ENCODE assay signal across 18 cellular contexts in the genomic region with DNA sequence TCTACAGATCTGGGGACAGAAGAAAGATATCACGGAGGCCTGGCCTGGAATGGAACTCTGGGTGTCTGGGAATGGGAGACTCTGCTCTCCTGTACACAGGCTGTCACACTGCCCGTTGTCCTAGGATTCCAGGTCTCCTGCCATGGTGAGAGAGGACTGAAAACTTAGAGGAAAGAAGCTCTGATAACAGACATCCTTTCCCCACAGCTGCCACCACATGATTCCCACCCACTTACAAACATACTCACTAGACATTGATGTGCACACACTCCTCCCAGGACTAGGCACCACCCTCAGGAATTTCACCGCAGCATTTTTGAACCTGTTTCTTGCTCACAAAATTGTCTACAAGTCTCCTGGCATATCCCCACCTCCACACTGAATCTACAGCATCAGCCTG. TPM values are rescaled to one million over a fixed set of nuclear protein-coding genes. Genes with fewer than 3 reads are reported as not detected.
DNase-seq lines count a peak whose midpoint lies in the region; ATAC-seq, FAIRE-seq and TF ChIP-seq lines count a peak whose summit lies in the region.
"Had no signal": no experiment of that assay in that cellular context is flagged by ENCODE, and none has a peak within 500 bp of the region (broad histone marks: within the 10 kb centered on the region; RNA-seq: fewer than 3 reads in every experiment).

No MANE protein-coding gene starts in this region.

- CTCF ChIA-PET in GM12878 (lab: Yijun Ruan, JAX): interaction anchor here (1.1 kb wide), 1 partner anchor 71 kb away, joined by 4 read pairs; no protein-coding TSS in a partner anchor

- H2AFZ ChIP-seq in GM12878 (ENCODE audit: control insufficient read depth, low read depth, low read length): no peak overlapping the region

- H3K4me1 ChIP-seq in GM12878 (ENCODE audit: control insufficient read depth, insufficient read depth, low read length): peaks cover 3% of the 10 kb centered on the region
- H3K4me1 ChIP-seq in left lung: peaks cover 4 to 24% of the 10 kb centered on the region in 2 donors
- H3K4me1 ChIP-seq: BE2C had no signal

- peaks cover 94% of the 10 kb centered on the region for H3K79me2 ChIP-seq in GM12878 (ENCODE audit: control insufficient read depth, insufficient read depth, low read length)

- H3K27ac ChIP-seq in GM12878 (ENCODE audit: control insufficient read depth, insufficient read depth): no peak overlapping the region
- H3K27ac ChIP-seq in left lung: no peak overlapping the region
- H3K27ac ChIP-seq: gastroesophageal sphincter, HL-60, SJCRH30 had no signal

- FAIRE-seq in GM12878 (lab: Jason Lieb, UNC): no peak
- FAIRE-seq: islet of Langerhans, TTC549 had no signal

- no TSS peak for BruUV-seq in GM12878 (replicated peaks; lab: Mats Ljungman, UMichigan)

- POLR2A ChIA-PET in GM12878 (lab: Charles Lee): no interaction called here

- H3K9me3 ChIP-seq in GM12878 (replicated peaks; ENCODE audit: control insufficient read depth, insufficient read depth, low read length): no peaks in the 10 kb centered on the region; the same call in 2 of the 3 replicates
- H3K9me3 ChIP-seq in left lung: no peaks in the 10 kb centered on the region
- H3K9me3 ChIP-seq: BE2C, gastroesophageal sphincter, SJCRH30 had no signal

- H3K27me3 ChIP-seq in GM12878 (replicated peaks in 1 of 2; ENCODE audit: control insufficient read depth in 2 of 2, insufficient read depth in 2 of 2, low read length in 1 of 2) (no peaks in the 10 kb centered on the region), left lung (no peaks in the 10 kb centered on the region)
- H3K27me3 ChIP-seq: BE2C, gastroesophageal sphincter, SJCRH30 had no signal

- H4K20me1 ChIP-seq in GM12878 (ENCODE audit: control insufficient read depth, insufficient read depth): no peaks in the 10 kb centered on the region

- no peak for TF ChIP-seq CTCF in GM12878 (IDR thresholded peaks at IDR 0.05 in 2 of 3, conservative IDR thresholded peaks at IDR 0.05 in 1 of 3; ENCODE audit: control insufficient read depth in 2 of 3, extremely low read depth in 1 of 3, insufficient read depth in 1 of 3, low read depth in 3 of 3, low read length in 3 of 3)
- TF ChIP-seq CTCF in left lung (IDR thresholded peaks at IDR 0.05): no peak

- SMC1A ChIA-PET in GM12878 (lab: Charles Lee; ENCODE audit: uncharacterized antibody, unreplicated experiment): interaction anchor here (1.2 to 1.3 kb wide), 3 partner anchors 10 to 14 kb away, joined by 3 to 4 read pairs (median 3); no protein-coding TSS in a partner anchor

- no peak for TF ChIP-seq RAD21 in GM12878 (IDR thresholded peaks at IDR 0.05; ENCODE audit: insufficient read depth, low read depth, low read length)

- in situ Hi-C loops in GM12878 (cut with MboI): loop anchor here (10.0 to 25.0 kb wide), 2 partner anchors 692 to 1065 kb away; a partner anchor contains a TSS

- H3K4me2 ChIP-seq in GM12878 (ENCODE audit: control insufficient read depth, insufficient read depth): peak overlapping the region; percentile 44

- ATAC-seq in GM12878 (no peak), left lung (no peak), GM18858 (IDR thresholded peaks at IDR 0.05; ENCODE audit: unreplicated experiment) (no peak)
- ATAC-seq: gastroesophageal sphincter had no signal

- no peak for TF ChIP-seq POLR2A in GM12878 (IDR thresholded peaks at IDR 0.05; ENCODE audit: low read depth, low read length)

- intact Hi-C loops in GM12878 (cut with micrococcal nuclease; ENCODE audit: unreplicated experiment): no loop called here
- intact Hi-C loops in left lung (cut with DNase I): no loop called here

- WGBS in GM12878 (ENCODE audit: insufficient coverage, insufficient replicate concordance, low lambda C conversion rate, missing lambda C conversion rate): 84% methylated on average over 3 of the region's 3 CpGs

- H3K36me3 ChIP-seq in GM12878 (ENCODE audit: control insufficient read depth in 2 of 2, insufficient read depth in 2 of 2, low read length in 1 of 2) (peaks cover 0 to 15% of the 10 kb centered on the region in 2 experiments; a peak in 2 of 4 replicates), left lung (peaks cover 0 to 22% of the 10 kb centered on the region in 2 donors)

- no peak for TF ChIP-seq EP300 in GM12878 (IDR thresholded peaks at IDR 0.05; ENCODE audit: borderline replicate concordance in 1 of 2, control insufficient read depth in 1 of 2, low read depth in 2 of 2, low read length in 2 of 2)

- DNase-seq in AG08396 (ENCODE audit: low spot score) (peak; percentile 8), EH (ENCODE audit: low read depth) (peak; percentile 45), GM12878 (ENCODE audit: low read depth, low spot score) (no peak), kidney glomerular epithelial cell (lab: John Stamatoyannopoulos, UW) (peak; percentile 6), NCI-H2227 treated with DMSO at 0.1 percent for 48 hours (lab: John Stamatoyannopoulos, UW) (no peak), left lung (no peak)
- no peak for DNase-seq in activated CD4-positive, alpha-beta T cell treated with anti-CD3 and anti-CD28 coated beads for 48 hours
- DNase-seq: activated CD8-positive, alpha-beta memory T cell treated with anti-CD3 and anti-CD28 coated beads for 24 hours; activated effector memory CD4-positive, alpha-beta T cell treated with anti-CD3 and anti-CD28 coated beads, Interleukin-2, amount 50 U/mL, for 16 hours; BE2C; DMS79; substantia nigra had no signal

- H3K9ac ChIP-seq in GM12878 (ENCODE audit: control insufficient read depth, insufficient read depth, low read length): no peak overlapping the region

- RAD21 ChIA-PET in GM12878 (lab: Charles Lee; ENCODE audit: unreplicated experiment): interaction anchor here (1.3 kb wide), 1 partner anchor 11 kb away, joined by 3 read pairs; no protein-coding TSS in a partner anchor

- 0 out of 2 replicates have a peak overlapping the region, but pooled peaks have one; percentile 15 for H3K4me3 ChIP-seq in GM12878
- no peak overlapping the region for H3K4me3 ChIP-seq in left lung
- H3K4me3 ChIP-seq: gastroesophageal sphincter, SJCRH30 had no signal

TF ChIP-seq in GM12878, 131 proteins besides CTCF, POLR2A, EP300 and RAD21:
- TF ChIP-seq SIX5 (IDR thresholded peaks at IDR 0.05; ENCODE audit: low read depth, low read length, severe bottlenecking) (no peak), POLR2AphosphoS5 (IDR thresholded peaks at IDR 0.05; ENCODE audit: low read length) (peak; percentile 41; the same call in 1 of the 2 replicates), EED (IDR thresholded peaks at IDR 0.05; ENCODE audit: low read depth) (no peak)
- TF ChIP-seq, protein P1, sequence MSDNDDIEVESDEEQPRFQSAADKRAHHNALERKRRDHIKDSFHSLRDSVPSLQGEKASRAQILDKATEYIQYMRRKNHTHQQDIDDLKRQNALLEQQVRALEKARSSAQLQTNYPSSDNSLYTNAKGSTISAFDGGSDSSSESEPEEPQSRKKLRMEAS (IDR thresholded peaks at IDR 0.05; ENCODE audit: low read depth, low read length): no peak

RNA-seq across cellular contexts. Expression of a gene that starts 5.7 kb away (rescaled TPM):
- total RNA-seq in GM12878 (2013; cell fraction: nucleolus; rRNA removed): 31.6 and 36.1 TPM in 2 replicates
- 14.7 and 17.7 TPM in 2 replicates for total RNA-seq in GM12878 (2014; rRNA removed)
- 26.9 and 27.6 TPM in 2 replicates for total RNA-seq in GM12878 (2014; rRNA removed; fragmentation: Illumina TruSeq; extraction: Trizol)
- 13.4 and 13.8 TPM in 2 replicates for total RNA-seq in GM12878 (2021)
- 5.4 TPM for polyA plus RNA-seq in GM12878 (2011; ENCODE audit: low read depth)
- polyA plus RNA-seq in GM12878 (2011; rRNA removed): 13.2 and 26.7 TPM in 2 replicates
- polyA plus RNA-seq in GM12878 (2011; cell fraction: cytosol; rRNA removed): 2.9 and 3.5 TPM in 2 replicates
- polyA plus RNA-seq in GM12878 (2011; cell fraction: nucleus; rRNA removed): 10.6 and 12.4 TPM in 2 replicates
- polyA plus RNA-seq in GM12878 (2012): 9.3 and 11.5 TPM in 2 replicates
- 17.3 and 22.5 TPM in 2 replicates for polyA plus RNA-seq in GM12878 (2014; fragmentation: Illumina TruSeq; extraction: Trizol)
- 1 to 10 TPM; 6.7 to 7.2 TPM for polyA plus RNA-seq in GM12878 (2014; fragmentation: Nextera tagmentation; extraction: Ambion mirVana)
- 7.8 and 8.4 TPM in 2 replicates for polyA plus RNA-seq in GM12878 (2014; rRNA removed)
- 10 to 100 TPM; 17.7 to 19.4 TPM for polyA plus RNA-seq in GM12878 (2016; fragmentation: Nextera tagmentation; extraction: Ambion mirVana)
- 8.6 and 9.8 TPM in 2 replicates for polyA minus RNA-seq in GM12878 (2011; rRNA and poly(A)+ RNA removed)
- polyA minus RNA-seq in GM12878 (2011; cell fraction: cytosol; rRNA and poly(A)+ RNA removed): 5.6 and 7.2 TPM in 2 replicates
- 8.6 and 9.6 TPM in 2 replicates for polyA minus RNA-seq in GM12878 (2011; cell fraction: nucleus; rRNA and poly(A)+ RNA removed)
- 1 to 10 TPM; 6.5 to 7.9 TPM for total RNA-seq in left lung

Comparison
In these comparisons a context has a peak if more than half of its experiments do, and no peak if none do; other contexts are left out.
1. DNase-seq: peak in AG08396 (single experiment), EH (single experiment) and kidney glomerular epithelial cell (single experiment); none in GM12878 (single experiment), NCI-H2227 treated with DMSO at 0.1 percent for 48 hours (single experiment), left lung (0 of 2) and activated CD4-positive, alpha-beta T cell treated with anti-CD3 and anti-CD28 coated beads for 48 hours (single experiment).